Comparison of ENCODE assay signal across 18 cellular contexts in the genomic region with DNA sequence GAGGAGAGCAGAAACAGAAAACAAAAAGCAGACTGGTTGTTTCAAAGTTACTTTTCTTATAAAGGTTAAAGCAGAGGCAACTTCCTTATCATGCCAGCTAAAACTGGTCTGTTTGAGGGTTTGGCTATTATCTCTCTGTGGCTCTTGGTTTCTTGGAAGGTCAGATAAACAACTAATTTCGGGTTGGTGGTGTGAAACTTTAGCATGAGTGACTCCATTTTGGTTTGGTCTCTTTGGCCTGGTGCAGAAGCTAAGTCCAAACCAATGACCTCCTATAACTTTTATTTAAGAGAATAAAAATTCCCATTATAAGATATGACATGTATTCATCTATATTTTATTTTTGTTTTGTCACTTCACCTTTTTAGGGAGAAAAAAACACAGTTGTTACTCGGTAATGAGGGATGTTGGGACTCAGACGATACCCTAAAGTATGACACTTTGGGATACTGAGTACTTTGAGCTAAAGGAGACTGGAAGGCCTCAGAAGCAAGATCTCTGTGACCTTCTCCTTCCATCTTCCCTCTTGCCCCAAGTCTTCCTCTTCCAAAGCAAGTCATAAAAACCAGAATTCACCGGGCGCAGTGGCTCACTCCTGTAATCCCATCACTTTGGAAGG. TPM values are rescaled to one million over a fixed set of nuclear protein-coding genes. Genes with fewer than 3 reads are reported as not detected.
"Had no signal": no experiment of that assay in that cellular context is flagged by ENCODE, and none has a peak within 500 bp of the region (broad histone marks: within the 10 kb centered on the region; RNA-seq: fewer than 3 reads in every experiment).

No MANE protein-coding gene starts in this region.

- H3K36me3 ChIP-seq: gastroesophageal sphincter, heart left ventricle had no signal

- H3K4me3 ChIP-seq: gastroesophageal sphincter, heart left ventricle, left lung, psoas muscle had no signal

- H3K27me3 ChIP-seq: gastroesophageal sphincter, heart left ventricle, left lung had no signal

- H3K27ac ChIP-seq: gastroesophageal sphincter, heart left ventricle, psoas muscle had no signal

- H3K9me3 ChIP-seq: gastroesophageal sphincter, heart left ventricle, left lung, psoas muscle had no signal

- DNase-seq: activated CD4-positive, alpha-beta T cell treated with anti-CD3 and anti-CD28 coated beads, Interleukin-2, amount 10 ng/mL, durations not matched to agents 24 days and 14 days; activated CD8-positive, alpha-beta T cell treated with anti-CD3 and anti-CD28 coated beads, Interleukin-2, amount 10 ng/mL, durations not matched to agents 7 days and 5 days; activated effector memory CD4-positive, alpha-beta T cell treated with anti-CD3 and anti-CD28 coated beads, Interleukin-2, amount 50 U/mL, for 16 hours; activated naive CD4-positive, alpha-beta T cell treated with anti-CD3 and anti-CD28 coated beads, Interleukin-2, amount 50 U/mL, for 16 hours; activated T-cell treated with anti-CD3 and anti-CD28 coated beads, Interleukin-2, amount 50 U/mL, for 24 hours; effector CD4-positive, alpha-beta T cell; heart left ventricle; kidney; left lung; midbrain; nephron progenitor cell; occipital lobe; psoas muscle; right cardiac atrium; stimulated activated naive CD8-positive, alpha-beta T cell treated with anti-CD3 and anti-CD28 coated beads, Interleukin-15, Interleukin-2, amounts not matched to agents 100 U/mL and 50 U/mL, for 24 hours; SW 1271 had no signal

- H3K4me1 ChIP-seq: gastroesophageal sphincter, heart left ventricle, left lung, psoas muscle had no signal

- ATAC-seq: activated CD8-positive, alpha-beta T cell treated with anti-CD3 and anti-CD28 coated beads, Interleukin-2, amount 10 ng/mL, durations not matched to agents 7 days and 5 days; esophagus mucosa; gastroesophageal sphincter; heart left ventricle; psoas muscle; right cardiac atrium; stimulated activated naive CD8-positive, alpha-beta T cell treated with anti-CD3 and anti-CD28 coated beads, Interleukin-15, Interleukin-2, amounts not matched to agents 100 U/mL and 50 U/mL, for 24 hours had no signal

RNA-seq across cellular contexts. Expression of gene TNFAIP6, which starts 23.3 kb away (rescaled TPM):
- total RNA-seq: activated CD4-positive, alpha-beta T cell treated with anti-CD3 and anti-CD28 coated beads, Interleukin-2, amount 10 ng/mL, durations not matched to agents 24 days and 14 days; activated CD8-positive, alpha-beta T cell treated with anti-CD3 and anti-CD28 coated beads, Interleukin-2, amount 10 ng/mL, durations not matched to agents 7 days and 5 days had no signal
